In the genomic region with DNA sequence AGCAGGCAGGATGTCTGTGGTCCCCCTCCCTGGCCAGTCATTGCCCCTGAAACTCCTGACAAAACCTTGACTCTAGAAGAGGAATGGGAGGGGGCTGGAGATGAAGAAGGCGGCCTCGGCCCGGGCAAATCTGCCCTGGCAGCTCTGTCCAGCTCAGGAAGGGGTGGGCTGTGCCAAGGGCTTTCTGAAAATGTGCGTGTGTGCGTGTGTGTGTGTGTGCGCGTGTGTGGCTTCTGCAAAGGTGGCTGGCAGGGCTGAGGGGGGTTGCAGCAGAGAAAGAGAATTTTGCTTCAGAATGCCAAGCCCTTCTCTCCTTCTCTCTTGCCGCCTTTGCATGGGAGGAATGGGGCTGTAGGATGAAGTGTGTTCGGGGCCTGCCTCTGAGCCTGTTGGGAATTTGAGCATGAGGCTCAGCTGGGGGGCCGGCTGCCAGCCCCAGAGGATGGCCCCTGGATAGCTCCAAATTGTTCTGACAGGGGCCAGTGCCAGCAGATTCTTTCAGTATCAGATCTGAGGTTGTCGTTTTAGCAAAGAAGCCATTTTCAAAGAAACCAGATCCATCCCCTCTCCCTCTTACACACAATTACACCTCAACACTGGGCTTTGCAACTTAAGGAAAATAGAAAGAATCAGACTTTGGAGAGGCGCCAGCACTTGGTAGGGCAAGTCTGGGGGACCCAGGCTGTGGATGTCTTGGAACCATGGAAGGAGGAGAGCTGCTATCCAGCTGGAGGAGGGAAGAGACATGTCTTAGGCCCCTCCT, we compare ENCODE assay signal across 2 cellular contexts.
TF ChIP-seq lines count a peak whose summit lies in the region.

No MANE protein-coding gene starts in this region.

TF ChIP-seq in IMR-90, 13 proteins besides CTCF, POLR2A, EP300 and RAD21:
- TF ChIP-seq MAFK (IDR thresholded peaks at IDR 0.05; ENCODE audit: low read depth, low read length) (no peak), CHD1 (IDR thresholded peaks at IDR 0.05; ENCODE audit: low read depth, low read length) (no peak)

TF ChIP-seq in H1, 55 proteins besides CTCF, POLR2A, EP300 and RAD21:
- TF ChIP-seq RBBP5 (IDR thresholded peaks at IDR 0.05; ENCODE audit: borderline replicate concordance, low read depth, low read length) (no peak), BRCA1 (IDR thresholded peaks at IDR 0.05; ENCODE audit: low read depth, low read length) (no peak), SP4 (IDR thresholded peaks at IDR 0.05; ENCODE audit: low read length) (no peak), PHF8 (conservative IDR thresholded peaks at IDR 0.05; ENCODE audit: low read depth, low read length) (no peak), POU5F1 (IDR thresholded peaks at IDR 0.05; ENCODE audit: low read depth, low read length) (no peak), SUZ12 (IDR thresholded peaks at IDR 0.05; ENCODE audit: low read length) (no peak), SIX5 (IDR thresholded peaks at IDR 0.05; ENCODE audit: low read depth, low read length) (no peak), TBP (IDR thresholded peaks at IDR 0.05; ENCODE audit: low read depth, low read length) (no peak), USF2 (IDR thresholded peaks at IDR 0.05; ENCODE audit: low read length) (no peak), SRF (IDR thresholded peaks at IDR 0.05; ENCODE audit: low read depth, low read length) (no peak), EGR1 (IDR thresholded peaks at IDR 0.05; ENCODE audit: borderline replicate concordance, low read depth, low read length) (no peak), CREB1 (IDR thresholded peaks at IDR 0.05) (no peak), RFX5 (IDR thresholded peaks at IDR 0.05; ENCODE audit: borderline replicate concordance, low read depth, low read length) (no peak), BCL11A (IDR thresholded peaks at IDR 0.05; ENCODE audit: low read depth in 2 of 2, low read length in 2 of 2) (no peak), RNF2 (IDR thresholded peaks at IDR 0.05; ENCODE audit: borderline replicate concordance, low read depth, low read length, missing control alignments, poor library complexity, severe bottlenecking) (no peak)
